1 cellular context compared by ENCODE assay signal in the genomic region with DNA sequence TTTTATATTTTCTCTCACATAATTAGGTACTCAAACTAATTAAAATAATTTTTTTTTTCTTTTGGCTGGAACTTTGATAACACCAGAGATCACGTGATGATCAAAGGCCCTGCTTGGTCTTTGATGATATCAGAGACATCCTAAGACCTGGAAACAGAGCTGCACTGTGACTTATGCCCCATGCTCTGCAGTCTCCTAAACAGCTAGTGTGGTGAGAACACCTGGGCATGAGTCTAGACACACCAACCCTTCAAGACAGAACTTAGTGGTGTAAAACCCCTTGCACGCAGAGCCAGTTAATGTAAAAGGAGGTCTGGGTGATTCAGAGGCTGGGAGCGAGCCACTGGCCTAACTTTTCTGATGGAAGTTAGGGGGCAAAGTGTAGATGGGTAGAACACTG.
TF ChIP-seq lines count a peak whose summit lies in the region.

No MANE protein-coding gene starts in this region.

TF ChIP-seq in K562, 482 proteins besides CTCF, POLR2A, EP300 and RAD21:
- TF ChIP-seq SMARCB1 (IDR thresholded peaks at IDR 0.05; ENCODE audit: insufficient read length, low read depth) (no peak), BRD9 (IDR thresholded peaks at IDR 0.05; ENCODE audit: low read depth, partially characterized antibody) (no peak), RREB1 (CRISPR knock-in tag; IDR thresholded peaks at IDR 0.05) (no peak), FOXA1 (IDR thresholded peaks at IDR 0.05; ENCODE audit: borderline replicate concordance) (no peak)
- TF ChIP-seq, protein P1, sequence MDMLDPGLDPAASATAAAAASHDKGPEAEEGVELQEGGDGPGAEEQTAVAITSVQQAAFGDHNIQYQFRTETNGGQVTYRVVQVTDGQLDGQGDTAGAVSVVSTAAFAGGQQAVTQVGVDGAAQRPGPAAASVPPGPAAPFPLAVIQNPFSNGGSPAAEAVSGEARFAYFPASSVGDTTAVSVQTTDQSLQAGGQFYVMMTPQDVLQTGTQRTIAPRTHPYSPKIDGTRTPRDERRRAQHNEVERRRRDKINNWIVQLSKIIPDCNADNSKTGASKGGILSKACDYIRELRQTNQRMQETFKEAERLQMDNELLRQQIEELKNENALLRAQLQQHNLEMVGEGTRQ (CRISPR knock-in tag; IDR thresholded peaks at IDR 0.05) = peak; percentile 30; the same call in 1 of the 2 replicates
- TF ChIP-seq, protein P2, sequence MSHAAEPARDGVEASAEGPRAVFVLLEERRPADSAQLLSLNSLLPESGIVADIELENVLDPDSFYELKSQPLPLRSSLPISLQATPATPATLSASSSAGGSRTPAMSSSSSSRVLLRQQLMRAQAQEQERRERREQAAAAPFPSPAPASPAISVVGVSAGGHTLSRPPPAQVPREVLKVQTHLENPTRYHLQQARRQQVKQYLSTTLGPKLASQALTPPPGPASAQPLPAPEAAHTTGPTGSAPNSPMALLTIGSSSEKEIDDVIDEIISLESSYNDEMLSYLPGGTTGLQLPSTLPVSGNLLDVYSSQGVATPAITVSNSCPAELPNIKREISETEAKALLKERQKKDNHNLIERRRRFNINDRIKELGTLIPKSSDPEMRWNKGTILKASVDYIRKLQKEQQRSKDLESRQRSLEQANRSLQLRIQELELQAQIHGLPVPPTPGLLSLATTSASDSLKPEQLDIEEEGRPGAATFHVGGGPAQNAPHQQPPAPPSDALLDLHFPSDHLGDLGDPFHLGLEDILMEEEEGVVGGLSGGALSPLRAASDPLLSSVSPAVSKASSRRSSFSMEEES (CRISPR knock-in tag; IDR thresholded peaks at IDR 0.05) = peak; percentile 80
